ENCODE assay signal across 8 cellular contexts in the genomic region with DNA sequence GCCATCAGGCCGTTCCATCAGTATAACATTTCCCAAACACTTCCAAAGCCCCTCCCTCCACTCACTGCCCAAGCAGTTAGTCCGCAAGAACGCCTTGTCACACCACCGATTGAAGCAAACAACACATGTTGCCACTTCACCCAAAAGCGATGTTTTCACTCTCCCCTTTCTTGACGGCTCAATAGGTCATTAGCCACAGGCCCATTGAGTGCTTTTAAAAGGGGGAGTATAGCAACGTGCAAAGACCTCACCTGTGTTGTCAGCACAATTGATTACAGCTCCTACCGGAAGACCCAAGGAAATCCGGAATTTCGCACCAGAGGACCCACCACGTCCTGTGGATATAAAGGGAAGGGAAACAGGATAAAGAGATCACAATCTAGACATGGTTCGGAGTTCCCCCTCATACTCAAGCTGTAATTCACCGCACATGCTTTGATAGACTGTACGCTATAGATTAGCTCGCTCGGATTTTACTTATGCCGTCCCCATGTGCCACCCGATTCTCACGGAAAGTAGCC. TPM values are rescaled to one million over a fixed set of nuclear protein-coding genes. Genes with fewer than 3 reads are reported as not detected.
DNase-seq lines count a peak whose midpoint lies in the region; ATAC-seq and TF ChIP-seq lines count a peak whose summit lies in the region.

No MANE protein-coding gene starts in this region.

- peak overlapping the region; percentile 98 for H3K9ac ChIP-seq in BLaER1

- no peaks in the 10 kb centered on the region for H3K27me3 Mint-ChIP-seq in IgD-negative memory B cell

- no peaks in the 10 kb centered on the region for H3K9me3 Mint-ChIP-seq in IgD-negative memory B cell

- H3K4me2 ChIP-seq in BLaER1 = peak overlapping the region; percentile 93

- peak overlapping the region; percentile 96 to 99 (median 99) for H3K27ac Mint-ChIP-seq in IgD-negative memory B cell

- H3K36me3 Mint-ChIP-seq in IgD-negative memory B cell = peaks cover 13% of the 10 kb centered on the region

- intact Hi-C loops in left colon (cut with DNase I, micrococcal nuclease) = no loop called here

- DNase-seq in astrocyte of the spinal cord (ENCODE audit: low read depth, low spot score) = no peak
- DNase-seq in left colon = no peak
- DNase-seq in NCI-H345 treated with DMSO at 0.1 percent for 48 hours (lab: John Stamatoyannopoulos, UW; ENCODE audit: unreplicated experiment) = no peak
- no peak for DNase-seq in amygdala (lab: John Stamatoyannopoulos, UW)
- DNase-seq in stimulated activated CD8-positive, alpha-beta memory T cell treated with anti-CD3 and anti-CD28 coated beads, Interleukin-4, amount 100 ng/mL, for 48 hours = no peak

- H3K4me1 Mint-ChIP-seq in IgD-negative memory B cell = peaks cover 24 to 34% (median 26%) of the 10 kb centered on the region in 3 donors

- H3K4me3 ChIP-seq in BLaER1 (peak overlapping the region; percentile 88), astrocyte of the spinal cord (ENCODE audit: low read depth, low read length) (peak overlapping the region; percentile 97)

- peaks cover 40% of the 10 kb centered on the region for H3K4me1 ChIP-seq in BLaER1

- no peak for TF ChIP-seq CTCF in astrocyte of the spinal cord (IDR thresholded peaks at IDR 0.05; ENCODE audit: low read depth, low read length)

- H3K27me3 ChIP-seq in BLaER1 = no peaks in the 10 kb centered on the region

- H3K27ac ChIP-seq in BLaER1 (peak overlapping the region; percentile 97), temporal lobe (ENCODE audit: low read depth, low read length) (peak overlapping the region; percentile 94)

- peak; percentile 17 for ATAC-seq in left colon

- H3K9me3 ChIP-seq in BLaER1 = no peaks in the 10 kb centered on the region

- in situ Hi-C loops in astrocyte of the spinal cord (cut with HindIII; ENCODE audit: low sequenced_read_pairs) = no loop called here

- peaks cover 52% of the 10 kb centered on the region for H3K36me3 ChIP-seq in BLaER1

- peak overlapping the region; percentile 95 to 97 (median 97) for H3K4me3 Mint-ChIP-seq in IgD-negative memory B cell

- H4K20me1 ChIP-seq in BLaER1 = peaks cover 55% of the 10 kb centered on the region

RNA-seq across cellular contexts. Expression of a gene that starts 0.7 kb away (rescaled TPM):
- 1,385 TPM for polyA plus RNA-seq in IgD-negative memory B cell
- total RNA-seq in left colon = 100 to 1,000 TPM; 836 to 861 TPM
- 919 TPM for total RNA-seq in temporal lobe

RNA-seq across cellular contexts. Expression of a gene that starts 17.0 kb away (rescaled TPM):
- polyA plus RNA-seq in IgD-negative memory B cell = 44.5 TPM
- total RNA-seq in left colon (100 to 1,000 TPM; 245 to 318 TPM), temporal lobe (53.1 TPM)

RNA-seq across cellular contexts. Expression of a gene that starts 27.7 kb away (rescaled TPM):
- 17.1 TPM for polyA plus RNA-seq in IgD-negative memory B cell
- total RNA-seq in left colon = 10 to 100 TPM; 19.0 to 21.0 TPM
- total RNA-seq in temporal lobe = 8.4 TPM

RNA-seq across cellular contexts. Expression of a gene that starts 53.5 kb away (rescaled TPM):
- polyA plus RNA-seq in IgD-negative memory B cell = 11.5 TPM
- 10 to 100 TPM; 14.1 to 18.5 TPM for total RNA-seq in left colon
- 161 TPM for total RNA-seq in temporal lobe
